ENCODE assay signal across 1 cellular context in the genomic region with DNA sequence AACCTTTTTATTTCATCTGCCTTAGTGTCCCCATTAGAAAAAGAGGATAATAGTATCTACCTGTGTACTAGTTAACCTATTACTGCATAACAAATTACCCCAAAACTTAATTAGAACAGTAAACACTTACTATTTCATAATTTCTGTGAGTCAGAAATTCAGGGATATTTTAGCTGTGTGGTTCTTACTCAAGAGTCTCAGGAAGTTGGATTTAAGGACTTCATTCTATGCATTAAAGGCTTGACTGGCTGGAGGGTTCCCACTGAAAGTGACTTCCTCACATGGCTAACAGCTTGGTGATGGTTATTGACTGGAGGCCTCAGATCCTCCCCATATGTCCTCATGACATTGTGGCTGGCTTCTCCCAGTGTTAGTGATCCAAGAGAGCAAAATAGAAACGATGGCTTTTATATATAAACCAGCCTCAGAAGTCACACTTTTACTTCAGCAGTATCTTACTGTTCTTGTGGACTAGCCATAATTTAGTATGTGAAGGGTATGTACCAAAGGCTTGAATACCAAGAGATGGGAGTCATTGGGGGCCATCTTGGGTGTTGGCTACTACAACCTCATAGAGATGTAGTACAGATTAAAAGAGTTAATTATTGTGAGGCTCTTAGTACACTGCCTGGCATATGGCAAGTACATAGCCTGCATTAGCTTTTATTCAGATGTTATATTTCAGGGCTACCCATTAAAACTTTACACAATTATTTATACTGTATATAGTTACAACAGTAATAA.
TF ChIP-seq lines count a peak whose summit lies in the region.

No MANE protein-coding gene starts in this region.

TF ChIP-seq in A549, 52 proteins besides CTCF, POLR2A, EP300 and RAD21:
- TF ChIP-seq JUNB (IDR thresholded peaks at IDR 0.05) (no peak), ZSCAN20 (CRISPR knock-in tag; IDR thresholded peaks at IDR 0.05) (no peak), RARB (CRISPR knock-in tag; IDR thresholded peaks at IDR 0.05) (no peak), HDAC2 (IDR thresholded peaks at IDR 0.05) (no peak), SMC3 (IDR thresholded peaks at IDR 0.05) (no peak), ATOH8 (CRISPR knock-in tag; IDR thresholded peaks at IDR 0.05; ENCODE audit: low read depth) (no peak), SREBF2 (IDR thresholded peaks at IDR 0.05) (no peak)
- TF ChIP-seq, protein P1, sequence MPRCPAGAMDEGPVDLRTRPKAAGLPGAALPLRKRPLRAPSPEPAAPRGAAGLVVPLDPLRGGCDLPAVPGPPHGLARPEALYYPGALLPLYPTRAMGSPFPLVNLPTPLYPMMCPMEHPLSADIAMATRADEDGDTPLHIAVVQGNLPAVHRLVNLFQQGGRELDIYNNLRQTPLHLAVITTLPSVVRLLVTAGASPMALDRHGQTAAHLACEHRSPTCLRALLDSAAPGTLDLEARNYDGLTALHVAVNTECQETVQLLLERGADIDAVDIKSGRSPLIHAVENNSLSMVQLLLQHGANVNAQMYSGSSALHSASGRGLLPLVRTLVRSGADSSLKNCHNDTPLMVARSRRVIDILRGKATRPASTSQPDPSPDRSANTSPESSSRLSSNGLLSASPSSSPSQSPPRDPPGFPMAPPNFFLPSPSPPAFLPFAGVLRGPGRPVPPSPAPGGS (IDR thresholded peaks at IDR 0.05), result no peak
- TF ChIP-seq, protein P2, sequence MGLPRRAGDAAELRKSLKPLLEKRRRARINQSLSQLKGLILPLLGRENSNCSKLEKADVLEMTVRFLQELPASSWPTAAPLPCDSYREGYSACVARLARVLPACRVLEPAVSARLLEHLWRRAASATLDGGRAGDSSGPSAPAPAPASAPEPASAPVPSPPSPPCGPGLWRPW (IDR thresholded peaks at IDR 0.05), result no peak
- TF ChIP-seq, protein P3, sequence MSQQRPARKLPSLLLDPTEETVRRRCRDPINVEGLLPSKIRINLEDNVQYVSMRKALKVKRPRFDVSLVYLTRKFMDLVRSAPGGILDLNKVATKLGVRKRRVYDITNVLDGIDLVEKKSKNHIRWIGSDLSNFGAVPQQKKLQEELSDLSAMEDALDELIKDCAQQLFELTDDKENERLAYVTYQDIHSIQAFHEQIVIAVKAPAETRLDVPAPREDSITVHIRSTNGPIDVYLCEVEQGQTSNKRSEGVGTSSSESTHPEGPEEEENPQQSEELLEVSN (IDR thresholded peaks at IDR 0.05; ENCODE audit: borderline replicate concordance, low read depth), result no peak
